22 cellular contexts compared by ENCODE assay signal in genomic region chr6:140817176-140817575, GRCh38.
"Had no signal": no experiment of that assay in that cellular context is flagged by ENCODE, and none has a peak within 500 bp of the region (broad histone marks: within the 10 kb centered on the region; RNA-seq: fewer than 3 reads in every experiment).

No MANE protein-coding gene starts in this region.

- H3K36me3 Mint-ChIP-seq: memory B cell, naive B cell had no signal

- H3K4me1 Mint-ChIP-seq: memory B cell, naive B cell, nephron had no signal

- FAIRE-seq: endometrium, keratinocyte had no signal

- H3K4me3 ChIP-seq: coronary artery, esophagus muscularis mucosa, gastrocnemius medialis, left ventricle myocardium inferior, lower lobe of right lung, right atrium auricular region, sigmoid colon, skin epidermis, thyroid gland, upper lobe of right lung, vagina had no signal

- H3K27me3 ChIP-seq: esophagus muscularis mucosa, gastrocnemius medialis, right atrium auricular region, sigmoid colon, thyroid gland, upper lobe of right lung, vagina had no signal

- H3K27ac ChIP-seq: coronary artery, epithelial cell of prostate, esophagus muscularis mucosa, gastrocnemius medialis, left ventricle myocardium inferior, lower lobe of right lung, right atrium auricular region, sigmoid colon, skin epidermis, thyroid gland, upper lobe of right lung, vagina had no signal

- DNase-seq: effector CD4-positive, alpha-beta T cell; gastrocnemius medialis; glutamatergic neuron; left cardiac atrium; left ventricle myocardium inferior; lower lobe of right lung; naive B cell; posterior cingulate gyrus; sigmoid colon; stimulated activated naive CD4-positive, alpha-beta T cell treated with Interleukin-2 at 50 U/mL for 16 hours; thyroid gland; upper lobe of right lung had no signal

- H3K36me3 ChIP-seq: esophagus muscularis mucosa, gastrocnemius medialis, left ventricle myocardium inferior, lower lobe of right lung, right atrium auricular region, sigmoid colon, thyroid gland, upper lobe of right lung, vagina had no signal

- H3K4me1 ChIP-seq: esophagus muscularis mucosa, gastrocnemius medialis, left ventricle myocardium inferior, lower lobe of right lung, right atrium auricular region, sigmoid colon, thyroid gland, upper lobe of right lung, vagina had no signal

- H3K9me3 Mint-ChIP-seq: memory B cell, naive B cell had no signal

- H3K27ac Mint-ChIP-seq: memory B cell, naive B cell had no signal

- H3K4me3 Mint-ChIP-seq: memory B cell, naive B cell, nephron had no signal

- H3K27me3 Mint-ChIP-seq: memory B cell, naive B cell had no signal

- H3K9me3 ChIP-seq: esophagus muscularis mucosa, gastrocnemius medialis, lower lobe of right lung, right atrium auricular region, sigmoid colon, thyroid gland, upper lobe of right lung, vagina had no signal

- ATAC-seq: gastrocnemius medialis, left cardiac atrium, lower lobe of right lung, upper lobe of right lung had no signal
